13 cellular contexts compared by ENCODE assay signal in genomic region chr1:55848906-55849305, GRCh38.
A peak's percentile ranks its signal among the peaks of the same experiment; 100 is the strongest.
DNase-seq lines count a peak whose midpoint lies in the region; ATAC-seq and TF ChIP-seq lines count a peak whose summit lies in the region.
"Had no signal": no experiment of that assay in that cellular context is flagged by ENCODE, and none has a peak within 500 bp of the region (broad histone marks: within the 10 kb centered on the region; RNA-seq: fewer than 3 reads in every experiment).

No MANE protein-coding gene starts in this region.

- H4K91ac ChIP-seq in trophoblast cell (ENCODE audit: low read depth, low read length) = no peak overlapping the region

- H3K14ac ChIP-seq in trophoblast cell (ENCODE audit: low read length) = no peak overlapping the region

- H3K4me2 ChIP-seq in GM23338 (no peak overlapping the region), trophoblast cell (ENCODE audit: low read length) (no peak overlapping the region)

- H3K4me1 ChIP-seq in GM23338 (ENCODE audit: insufficient read depth) (no peaks in the 10 kb centered on the region), trophoblast cell (ENCODE audit: control insufficient read depth in 1 of 2, insufficient read depth in 2 of 2, low read length in 2 of 2) (peaks cover 0 to 10% of the 10 kb centered on the region in 2 experiments)
- H3K4me1 ChIP-seq: adrenal gland had no signal

- no peak overlapping the region for H3K18ac ChIP-seq in trophoblast cell (ENCODE audit: low read length)

- no peak overlapping the region for H3K9ac ChIP-seq in trophoblast cell (ENCODE audit: low read length)

- H3K27me3 ChIP-seq in GM23338 (ENCODE audit: insufficient read depth) (no peaks in the 10 kb centered on the region), trophoblast cell (ENCODE audit: insufficient read depth, low read length) (no peaks in the 10 kb centered on the region)
- H3K27me3 ChIP-seq: adrenal gland had no signal

- H2AFZ ChIP-seq in GM23338 (no peak overlapping the region), trophoblast cell (ENCODE audit: insufficient read depth, low read length, poor library complexity) (no peak overlapping the region)

- peak overlapping the region; percentile 33; the same call in 1 of the 2 replicates for H3K27ac Mint-ChIP-seq in GM23338
- H3K27ac Mint-ChIP-seq in activated naive CD4-positive, alpha-beta T cell treated with anti-CD3 and anti-CD28 coated beads, Interleukin-2, amount 10 ng/mL, durations not matched to agents 7 days and 5 days = no peak overlapping the region
- H3K27ac Mint-ChIP-seq: naive thymus-derived CD4-positive, alpha-beta T cell had no signal

- peak; percentile 72 for ATAC-seq in GM23338
- ATAC-seq in HG03045 (IDR thresholded peaks at IDR 0.05; ENCODE audit: unreplicated experiment) = no peak
- ATAC-seq: naive thymus-derived CD4-positive, alpha-beta T cell had no signal

- no peaks in the 10 kb centered on the region for H3K9me3 Mint-ChIP-seq in GM23338
- no peaks in the 10 kb centered on the region for H3K9me3 Mint-ChIP-seq in activated naive CD4-positive, alpha-beta T cell treated with anti-CD3 and anti-CD28 coated beads, Interleukin-2, amount 10 ng/mL, durations not matched to agents 7 days and 5 days

- H3K79me2 ChIP-seq in GM23338 (replicated peaks; ENCODE audit: insufficient read depth) (no peaks in the 10 kb centered on the region), trophoblast cell (ENCODE audit: control insufficient read depth, insufficient read depth, low read length, poor library complexity) (no peaks in the 10 kb centered on the region)

- no peak overlapping the region for H4K8ac ChIP-seq in trophoblast cell (ENCODE audit: low read depth, low read length)

- H3K9me3 ChIP-seq in trophoblast cell (ENCODE audit: insufficient read depth, low read depth, low read length) = no peaks in the 10 kb centered on the region
- H3K9me3 ChIP-seq: adrenal gland had no signal

- no peak overlapping the region for H2AK5ac ChIP-seq in trophoblast cell (ENCODE audit: low read length)

- no peaks in the 10 kb centered on the region for H3K27me3 Mint-ChIP-seq in GM23338 (ENCODE audit: insufficient read depth, low read depth, poor library complexity)
- no peaks in the 10 kb centered on the region for H3K27me3 Mint-ChIP-seq in activated naive CD4-positive, alpha-beta T cell treated with anti-CD3 and anti-CD28 coated beads, Interleukin-2, amount 10 ng/mL, durations not matched to agents 7 days and 5 days

- H3K9me2 ChIP-seq in GM23338 (ENCODE audit: insufficient read depth) = no peaks in the 10 kb centered on the region

- no peak overlapping the region for H3K4ac ChIP-seq in trophoblast cell (ENCODE audit: low read depth, low read length)

- H3K27ac ChIP-seq in GM23338 (ENCODE audit: low read depth) = no peak overlapping the region
- H3K27ac ChIP-seq in trophoblast cell (ENCODE audit: low read depth, low read length) = no peak overlapping the region
- H3K27ac ChIP-seq: adrenal gland had no signal

- peaks cover 8% of the 10 kb centered on the region for H3K79me1 ChIP-seq in trophoblast cell (ENCODE audit: low read length)

- no CpG with 5 or more reads among the region's 1 CpG for WGBS in trophoblast cell (ENCODE audit: extremely low coverage, insufficient coverage, insufficient read length)

- no peaks in the 10 kb centered on the region for H3F3A ChIP-seq in GM23338 (replicated peaks; ENCODE audit: low read depth)

- no peak overlapping the region for H2BK12ac ChIP-seq in trophoblast cell (ENCODE audit: low read length)

- H2BK120ac ChIP-seq in trophoblast cell (ENCODE audit: insufficient read depth, low read length, poor library complexity) = no peak overlapping the region

- no peak overlapping the region for H3K4me3 Mint-ChIP-seq in GM23338
- H3K4me3 Mint-ChIP-seq in activated naive CD4-positive, alpha-beta T cell treated with anti-CD3 and anti-CD28 coated beads, Interleukin-2, amount 10 ng/mL, durations not matched to agents 7 days and 5 days = no peak overlapping the region
- H3K4me3 Mint-ChIP-seq: naive thymus-derived CD4-positive, alpha-beta T cell had no signal

- H3K23ac ChIP-seq in trophoblast cell (ENCODE audit: low read length) = no peak overlapping the region

- H3K4me3 ChIP-seq in GM23338 (no peak overlapping the region), fibroblast of mammary gland (ENCODE audit: control insufficient read depth, low read depth, low read length) (no peak overlapping the region), trophoblast cell (ENCODE audit: low read depth, low read length) (no peak overlapping the region)
- H3K4me3 ChIP-seq: adrenal gland had no signal

- CTCF ChIA-PET in activated naive CD4-positive, alpha-beta T cell treated with anti-CD3 and anti-CD28 coated beads, Interleukin-2, amount 10 ng/mL, durations not matched to agents 7 days and 5 days (lab: Charles Lee) = no interaction called here

- no peaks in the 10 kb centered on the region for H3K36me3 Mint-ChIP-seq in GM23338 (ENCODE audit: low read depth)
- no peaks in the 10 kb centered on the region for H3K36me3 Mint-ChIP-seq in activated naive CD4-positive, alpha-beta T cell treated with anti-CD3 and anti-CD28 coated beads, Interleukin-2, amount 10 ng/mL, durations not matched to agents 7 days and 5 days
- H3K36me3 Mint-ChIP-seq: naive thymus-derived CD4-positive, alpha-beta T cell had no signal

- DNase-seq in GM23338 (ENCODE audit: low spot score) (peak; percentile 68), RPMI7951 (ENCODE audit: low read depth) (peak; percentile 51), fibroblast of mammary gland (ENCODE audit: low read depth) (peak; percentile 80), trophoblast cell (peak; percentile 79 to 81), GOT3 (lab: John Stamatoyannopoulos, UW) (no peak)
- no peak for DNase-seq in activated naive CD4-positive, alpha-beta T cell treated with anti-CD3 and anti-CD28 coated beads, Interleukin-2, amount 10 ng/mL, durations not matched to agents 7 days and 5 days
- DNase-seq: adrenal gland; DMS79; naive thymus-derived CD4-positive, alpha-beta T cell; NCI-H2081; OCI-M1; T-helper 9 cell had no signal

- H3K36me3 ChIP-seq in GM23338 (ENCODE audit: insufficient read depth) = no peaks in the 10 kb centered on the region
- no peaks in the 10 kb centered on the region for H3K36me3 ChIP-seq in trophoblast cell (ENCODE audit: control insufficient read depth in 1 of 2, insufficient read depth in 2 of 2, low read length in 2 of 2)
- H3K36me3 ChIP-seq: adrenal gland had no signal

- TF ChIP-seq CTCF in GM23338 (conservative IDR thresholded peaks at IDR 0.05; ENCODE audit: low read depth in 2 of 2) = peak; percentile 53 to 71
- TF ChIP-seq CTCF in fibroblast of mammary gland (conservative IDR thresholded peaks at IDR 0.05; ENCODE audit: control insufficient read depth, insufficient read depth, low read depth, low read length) = peak; percentile 62

- no peak overlapping the region for H2BK5ac ChIP-seq in trophoblast cell (ENCODE audit: low read depth, low read length, poor library complexity)

- no peaks in the 10 kb centered on the region for H4K20me1 ChIP-seq in GM23338 (replicated peaks; ENCODE audit: insufficient read depth)

- no peak overlapping the region for H4K12ac ChIP-seq in trophoblast cell (ENCODE audit: low read depth, low read length)

- H3K4me1 Mint-ChIP-seq in GM23338 = no peaks in the 10 kb centered on the region
- no peaks in the 10 kb centered on the region for H3K4me1 Mint-ChIP-seq in activated naive CD4-positive, alpha-beta T cell treated with anti-CD3 and anti-CD28 coated beads, Interleukin-2, amount 10 ng/mL, durations not matched to agents 7 days and 5 days
- H3K4me1 Mint-ChIP-seq: naive thymus-derived CD4-positive, alpha-beta T cell had no signal

TF ChIP-seq in GM23338, 12 proteins besides CTCF, POLR2A, EP300 and RAD21:
- TF ChIP-seq NANOG (IDR thresholded peaks at IDR 0.05; ENCODE audit: borderline replicate concordance) = no peak
- no peak for TF ChIP-seq CREB1 (CRISPR knock-in tag; IDR thresholded peaks at IDR 0.05; ENCODE audit: low read depth)
TF ChIP-seq in GM23338: peak in this region for 0.

Comparison
In these comparisons a context has a peak if more than half of its experiments do, and no peak if none do; other contexts are left out.
1. DNase-seq: peak in GM23338 (single experiment), RPMI7951 (single experiment), fibroblast of mammary gland (single experiment) and trophoblast cell (2 of 2); none in activated naive CD4-positive, alpha-beta T cell treated with anti-CD3 and anti-CD28 coated beads, Interleukin-2, amount 10 ng/mL, durations not matched to agents 7 days and 5 days (single experiment) and GOT3 (single experiment).